8 cellular contexts compared by ENCODE assay signal in genomic region chr15:29668120-29668602, GRCh38.
DNase-seq lines count a peak whose midpoint lies in the region; ATAC-seq and TF ChIP-seq lines count a peak whose summit lies in the region.

No MANE protein-coding gene starts in this region.

- TF ChIP-seq CTCF in RWPE2 (IDR thresholded peaks at IDR 0.05; ENCODE audit: poor library complexity, severe bottlenecking), result peak; percentile 99
- TF ChIP-seq CTCF in colonic mucosa (IDR thresholded peaks at IDR 0.05), result peak; percentile 77
- peak in 6 of 7 experiments; percentile 38 to 96 (median 72) for TF ChIP-seq CTCF in stomach (IDR thresholded peaks at IDR 0.05)

- H3K4me3 ChIP-seq in RWPE2 (ENCODE audit: severe bottlenecking), result no peak overlapping the region
- H3K4me3 ChIP-seq in colonic mucosa, result no peak overlapping the region
- no peak overlapping the region for H3K4me3 ChIP-seq in stomach

- TF ChIP-seq EP300 in Ishikawa (IDR thresholded peaks at IDR 0.05; ENCODE audit: borderline replicate concordance), result no peak
- TF ChIP-seq EP300 in stomach (IDR thresholded peaks at IDR 0.05), result no peak

- intact Hi-C loops in colonic mucosa (cut with DNase I), result loop anchor here (5.0 kb wide), 1 partner anchor 269 kb away; no protein-coding TSS in a partner anchor
- intact Hi-C loops in stomach (cut with DNase I; ENCODE audit: low total_unique reads), result loop anchor here (5.0 kb wide), 1 partner anchor 404 kb away; no protein-coding TSS in a partner anchor

- no peak overlapping the region for H3K9ac ChIP-seq in colonic mucosa (ENCODE audit: low read depth in 2 of 2, low read length in 2 of 2)

- DNase-seq in activated CD4-positive, alpha-beta T cell treated with anti-CD3 and anti-CD28 coated beads for 48 hours, result peak; percentile 62
- no peak for DNase-seq in activated CD4-positive, alpha-beta T cell treated with anti-CD3 and anti-CD28 coated beads for 1 hour
- no peak for DNase-seq in RWPE2 (ENCODE audit: low spot score)
- peak; percentile 85 for DNase-seq in colonic mucosa
- DNase-seq in left kidney (ENCODE audit: low read depth, low spot score), result peak; percentile 92
- DNase-seq in stomach, result peak; percentile 85
- DNase-seq in activated CD4-positive, CD25-positive, alpha-beta regulatory T cell (lab: John Stamatoyannopoulos, UW), result no peak

- peak; percentile 97 for TF ChIP-seq RAD21 in Ishikawa (IDR thresholded peaks at IDR 0.05; ENCODE audit: low read depth)

- peak; percentile 38; the same call in 2 of the 3 replicates for ATAC-seq in RWPE2 (ENCODE audit: low read depth)

- no peak for TF ChIP-seq POLR2A in stomach (IDR thresholded peaks at IDR 0.05)

- H3K9me3 ChIP-seq in RWPE2 (ENCODE audit: severe bottlenecking) (no peaks in the 10 kb centered on the region), colonic mucosa (no peaks in the 10 kb centered on the region), stomach (no peaks in the 10 kb centered on the region)

- H3K4me1 ChIP-seq in RWPE2 (ENCODE audit: insufficient read depth, poor library complexity, severe bottlenecking), result peaks cover 34% of the 10 kb centered on the region
- H3K4me1 ChIP-seq in colonic mucosa, result peaks cover 5% of the 10 kb centered on the region
- H3K4me1 ChIP-seq in stomach, result peaks cover 6 to 19% (median 15%) of the 10 kb centered on the region in 4 donors

- 33 to 39% (median 38%) methylated on average over 15 of the region's 15 CpGs for WGBS in stomach, 5 donors

- H3K36me3 ChIP-seq in RWPE2 (ENCODE audit: low read depth) (no peaks in the 10 kb centered on the region), colonic mucosa (no peaks in the 10 kb centered on the region), stomach (no peaks in the 10 kb centered on the region)

- no peaks in the 10 kb centered on the region for H3K27me3 ChIP-seq in RWPE2 (ENCODE audit: insufficient read depth, poor library complexity, severe bottlenecking)
- no peaks in the 10 kb centered on the region for H3K27me3 ChIP-seq in colonic mucosa
- no peaks in the 10 kb centered on the region for H3K27me3 ChIP-seq in stomach

- H3K27ac ChIP-seq in RWPE2 (ENCODE audit: poor library complexity, severe bottlenecking) (no peak overlapping the region), colonic mucosa (no peak overlapping the region), stomach (no peak overlapping the region)

TF ChIP-seq in Ishikawa, 13 proteins besides CTCF, POLR2A, EP300 and RAD21:
- TF ChIP-seq NFIC (IDR thresholded peaks at IDR 0.05) (peak; percentile 6; the same call in 1 of the 2 replicates), TCF12 (IDR thresholded peaks at IDR 0.05; ENCODE audit: low read depth) (no peak), TEAD4 (IDR thresholded peaks at IDR 0.05) (peak; percentile 67)

Comparison
In these comparisons a context has a peak if more than half of its experiments do, and no peak if none do; other contexts are left out.
1. DNase-seq: peak in activated CD4-positive, alpha-beta T cell treated with anti-CD3 and anti-CD28 coated beads for 48 hours (single experiment), colonic mucosa (single experiment), left kidney (single experiment) and stomach (single experiment); none in activated CD4-positive, alpha-beta T cell treated with anti-CD3 and anti-CD28 coated beads for 1 hour (single experiment), RWPE2 (single experiment) and activated CD4-positive, CD25-positive, alpha-beta regulatory T cell (0 of 4).
2. Peak in every context shown above with its lines, with median percentiles within 50 percentile points of each other: CTCF ChIP-seq.